ENCODE assay signal across 1 cellular context in the genomic region with DNA sequence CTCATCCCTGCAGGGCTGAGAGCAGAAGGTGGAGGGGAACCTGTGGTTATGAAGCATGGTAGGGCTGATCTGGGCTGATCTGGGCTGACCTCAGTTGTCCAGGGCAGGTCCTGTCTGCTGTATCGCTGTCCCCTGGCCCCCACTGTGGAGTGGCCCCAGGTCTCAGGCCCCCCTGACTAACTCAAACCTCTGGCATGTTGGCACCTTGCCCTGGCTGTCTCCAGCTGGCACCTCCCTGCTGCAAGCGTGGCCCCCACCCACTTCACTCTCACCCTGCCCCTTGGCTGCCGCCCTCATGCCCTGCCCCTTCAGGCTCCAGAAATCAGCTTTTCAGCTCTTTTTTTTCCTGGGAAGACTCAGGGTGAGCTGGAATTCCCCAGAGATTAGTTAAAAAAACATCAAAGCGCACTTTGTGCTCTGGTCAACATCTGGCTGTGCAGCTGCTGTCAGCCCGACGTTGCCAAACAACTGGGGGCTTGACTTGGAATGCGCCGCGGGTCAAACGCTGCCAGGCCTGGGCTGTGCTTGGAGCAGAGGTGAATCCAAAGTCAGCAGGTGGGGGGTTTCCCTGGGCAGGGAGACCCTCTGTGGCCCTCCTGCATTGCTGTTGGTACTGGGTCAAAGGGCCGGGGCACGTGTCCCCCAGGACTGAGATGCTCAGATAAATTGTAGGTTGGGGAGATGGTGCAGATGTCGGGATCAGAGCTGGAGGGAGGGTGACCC.
TF ChIP-seq lines count a peak whose summit lies in the region.

No MANE protein-coding gene starts in this region.

TF ChIP-seq in HepG2, 621 proteins besides CTCF, POLR2A, EP300 and RAD21 (continued from another document and continues in another):
- TF ChIP-seq, protein P1, sequence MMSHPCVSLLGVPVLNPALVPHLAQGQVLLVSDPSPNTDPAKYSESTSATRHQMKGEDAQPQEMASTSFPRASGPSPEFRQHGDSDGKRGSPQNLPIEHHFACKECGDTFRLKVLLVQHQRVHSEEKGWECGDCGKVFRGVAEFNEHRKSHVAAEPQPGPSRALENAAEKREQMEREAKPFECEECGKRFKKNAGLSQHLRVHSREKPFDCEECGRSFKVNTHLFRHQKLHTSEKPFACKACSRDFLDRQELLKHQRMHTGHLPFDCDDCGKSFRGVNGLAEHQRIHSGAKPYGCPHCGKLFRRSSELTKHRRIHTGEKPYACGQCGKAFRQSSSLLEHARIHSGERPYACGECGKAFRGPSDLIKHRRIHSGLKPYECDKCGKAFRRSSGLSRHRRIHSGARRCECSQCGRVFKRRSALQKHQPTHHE (CRISPR knock-in tag; IDR thresholded peaks at IDR 0.05; ENCODE audit: borderline replicate concordance), result no peak
- TF ChIP-seq, protein P2, sequence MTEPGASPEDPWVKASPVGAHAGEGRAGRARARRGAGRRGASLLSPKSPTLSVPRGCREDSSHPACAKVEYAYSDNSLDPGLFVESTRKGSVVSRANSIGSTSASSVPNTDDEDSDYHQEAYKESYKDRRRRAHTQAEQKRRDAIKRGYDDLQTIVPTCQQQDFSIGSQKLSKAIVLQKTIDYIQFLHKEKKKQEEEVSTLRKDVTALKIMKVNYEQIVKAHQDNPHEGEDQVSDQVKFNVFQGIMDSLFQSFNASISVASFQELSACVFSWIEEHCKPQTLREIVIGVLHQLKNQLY (CRISPR knock-in tag; IDR thresholded peaks at IDR 0.05), result peak; percentile 37; the same call in 1 of the 2 replicates
- TF ChIP-seq KAT8 (CRISPR knock-in tag; IDR thresholded peaks at IDR 0.05) (peak; percentile 66; the same call in 1 of the 2 replicates), SRSF1 (optimal IDR thresholded peaks at IDR 0.05; ENCODE audit: low read depth, low read length) (no peak), ZNF670 (CRISPR knock-in tag; IDR thresholded peaks at IDR 0.05; ENCODE audit: borderline replicate concordance) (0 out of 2 replicates have a peak, but pooled peaks have one; percentile 48), KDM3A (CRISPR knock-in tag; IDR thresholded peaks at IDR 0.05; ENCODE audit: low read depth) (peak; percentile 84; the same call in 1 of the 2 replicates), ZNF292 (CRISPR knock-in tag; IDR thresholded peaks at IDR 0.05; ENCODE audit: borderline replicate concordance, low read depth) (peak; percentile 96), IKZF1 (IDR thresholded peaks at IDR 0.05) (no peak), SPEN (CRISPR knock-in tag; IDR thresholded peaks at IDR 0.05; ENCODE audit: low read depth) (peak; percentile 58; the same call in 1 of the 2 replicates), ZNF75D (CRISPR knock-in tag; IDR thresholded peaks at IDR 0.05; ENCODE audit: borderline replicate concordance) (no peak), ZNF780A (CRISPR knock-in tag; IDR thresholded peaks at IDR 0.05) (no peak), POLR2AphosphoS5 (IDR thresholded peaks at IDR 0.05; ENCODE audit: low read depth, low read length) (no peak), ZNF501 (CRISPR knock-in tag; IDR thresholded peaks at IDR 0.05) (peak; percentile 41; the same call in 1 of the 2 replicates), SALL1 (CRISPR knock-in tag; IDR thresholded peaks at IDR 0.05) (peak; percentile 94), CREB1 (IDR thresholded peaks at IDR 0.05) (no peak), CREB1 (CRISPR knock-in tag; IDR thresholded peaks at IDR 0.05) (no peak), IKZF4 (CRISPR knock-in tag; IDR thresholded peaks at IDR 0.05; ENCODE audit: borderline replicate concordance, low read depth, not compliant biosample characterization) (no peak), ZNF496 (CRISPR knock-in tag; IDR thresholded peaks at IDR 0.05; ENCODE audit: insufficient replicate concordance) (no peak), ZFX (CRISPR knock-in tag; IDR thresholded peaks at IDR 0.05; ENCODE audit: low read depth) (peak; percentile 78), AGO1 (IDR thresholded peaks at IDR 0.05; ENCODE audit: low read depth, low read length, poor library complexity, severe bottlenecking) (no peak), HDAC1 (CRISPR knock-in tag; IDR thresholded peaks at IDR 0.05) (peak; percentile 93), ELF1 (CRISPR knock-in tag; IDR thresholded peaks at IDR 0.05) (0 out of 2 replicates have a peak, but pooled peaks have one; percentile 43), NFIC (IDR thresholded peaks at IDR 0.05; ENCODE audit: low read length) (no peak), KAT7 (CRISPR knock-in tag; IDR thresholded peaks at IDR 0.05; ENCODE audit: borderline replicate concordance) (no peak), LCORL (IDR thresholded peaks at IDR 0.05) (0 out of 2 replicates have a peak, but pooled peaks have one; percentile 28), LCORL (CRISPR knock-in tag; IDR thresholded peaks at IDR 0.05) (peak; percentile 99), ZMAT3 (CRISPR knock-in tag; conservative IDR thresholded peaks at IDR 0.05) (0 out of 2 replicates have a peak, but pooled peaks have one; percentile 49), ZSCAN12 (CRISPR knock-in tag; IDR thresholded peaks at IDR 0.05) (no peak), ZMYM3 (CRISPR knock-in tag; IDR thresholded peaks at IDR 0.05) (peak; percentile 88), REL (CRISPR knock-in tag; conservative IDR thresholded peaks at IDR 0.05) (no peak)
- TF ChIP-seq, protein P3, sequence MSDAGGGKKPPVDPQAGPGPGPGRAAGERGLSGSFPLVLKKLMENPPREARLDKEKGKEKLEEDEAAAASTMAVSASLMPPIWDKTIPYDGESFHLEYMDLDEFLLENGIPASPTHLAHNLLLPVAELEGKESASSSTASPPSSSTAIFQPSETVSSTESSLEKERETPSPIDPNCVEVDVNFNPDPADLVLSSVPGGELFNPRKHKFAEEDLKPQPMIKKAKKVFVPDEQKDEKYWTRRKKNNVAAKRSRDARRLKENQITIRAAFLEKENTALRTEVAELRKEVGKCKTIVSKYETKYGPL (CRISPR knock-in tag; IDR thresholded peaks at IDR 0.05), result no peak
- TF ChIP-seq, protein P4, sequence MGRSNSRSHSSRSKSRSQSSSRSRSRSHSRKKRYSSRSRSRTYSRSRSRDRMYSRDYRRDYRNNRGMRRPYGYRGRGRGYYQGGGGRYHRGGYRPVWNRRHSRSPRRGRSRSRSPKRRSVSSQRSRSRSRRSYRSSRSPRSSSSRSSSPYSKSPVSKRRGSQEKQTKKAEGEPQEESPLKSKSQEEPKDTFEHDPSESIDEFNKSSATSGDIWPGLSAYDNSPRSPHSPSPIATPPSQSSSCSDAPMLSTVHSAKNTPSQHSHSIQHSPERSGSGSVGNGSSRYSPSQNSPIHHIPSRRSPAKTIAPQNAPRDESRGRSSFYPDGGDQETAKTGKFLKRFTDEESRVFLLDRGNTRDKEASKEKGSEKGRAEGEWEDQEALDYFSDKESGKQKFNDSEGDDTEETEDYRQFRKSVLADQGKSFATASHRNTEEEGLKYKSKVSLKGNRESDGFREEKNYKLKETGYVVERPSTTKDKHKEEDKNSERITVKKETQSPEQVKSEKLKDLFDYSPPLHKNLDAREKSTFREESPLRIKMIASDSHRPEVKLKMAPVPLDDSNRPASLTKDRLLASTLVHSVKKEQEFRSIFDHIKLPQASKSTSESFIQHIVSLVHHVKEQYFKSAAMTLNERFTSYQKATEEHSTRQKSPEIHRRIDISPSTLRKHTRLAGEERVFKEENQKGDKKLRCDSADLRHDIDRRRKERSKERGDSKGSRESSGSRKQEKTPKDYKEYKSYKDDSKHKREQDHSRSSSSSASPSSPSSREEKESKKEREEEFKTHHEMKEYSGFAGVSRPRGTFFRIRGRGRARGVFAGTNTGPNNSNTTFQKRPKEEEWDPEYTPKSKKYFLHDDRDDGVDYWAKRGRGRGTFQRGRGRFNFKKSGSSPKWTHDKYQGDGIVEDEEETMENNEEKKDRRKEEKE (IDR thresholded peaks at IDR 0.05), result no peak
- TF ChIP-seq, protein P5, sequence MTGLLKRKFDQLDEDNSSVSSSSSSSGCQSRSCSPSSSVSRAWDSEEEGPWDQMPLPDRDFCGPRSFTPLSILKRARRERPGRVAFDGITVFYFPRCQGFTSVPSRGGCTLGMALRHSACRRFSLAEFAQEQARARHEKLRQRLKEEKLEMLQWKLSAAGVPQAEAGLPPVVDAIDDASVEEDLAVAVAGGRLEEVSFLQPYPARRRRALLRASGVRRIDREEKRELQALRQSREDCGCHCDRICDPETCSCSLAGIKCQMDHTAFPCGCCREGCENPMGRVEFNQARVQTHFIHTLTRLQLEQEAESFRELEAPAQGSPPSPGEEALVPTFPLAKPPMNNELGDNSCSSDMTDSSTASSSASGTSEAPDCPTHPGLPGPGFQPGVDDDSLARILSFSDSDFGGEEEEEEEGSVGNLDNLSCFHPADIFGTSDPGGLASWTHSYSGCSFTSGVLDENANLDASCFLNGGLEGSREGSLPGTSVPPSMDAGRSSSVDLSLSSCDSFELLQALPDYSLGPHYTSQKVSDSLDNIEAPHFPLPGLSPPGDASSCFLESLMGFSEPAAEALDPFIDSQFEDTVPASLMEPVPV (CRISPR knock-in tag; IDR thresholded peaks at IDR 0.05), result 0 out of 2 replicates have a peak, but pooled peaks have one; percentile 77
- TF ChIP-seq, protein P6, sequence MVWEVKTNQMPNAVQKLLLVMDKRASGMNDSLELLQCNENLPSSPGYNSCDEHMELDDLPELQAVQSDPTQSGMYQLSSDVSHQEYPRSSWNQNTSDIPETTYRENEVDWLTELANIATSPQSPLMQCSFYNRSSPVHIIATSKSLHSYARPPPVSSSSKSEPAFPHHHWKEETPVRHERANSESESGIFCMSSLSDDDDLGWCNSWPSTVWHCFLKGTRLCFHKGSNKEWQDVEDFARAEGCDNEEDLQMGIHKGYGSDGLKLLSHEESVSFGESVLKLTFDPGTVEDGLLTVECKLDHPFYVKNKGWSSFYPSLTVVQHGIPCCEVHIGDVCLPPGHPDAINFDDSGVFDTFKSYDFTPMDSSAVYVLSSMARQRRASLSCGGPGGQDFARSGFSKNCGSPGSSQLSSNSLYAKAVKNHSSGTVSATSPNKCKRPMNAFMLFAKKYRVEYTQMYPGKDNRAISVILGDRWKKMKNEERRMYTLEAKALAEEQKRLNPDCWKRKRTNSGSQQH (CRISPR knock-in tag; IDR thresholded peaks at IDR 0.05; ENCODE audit: low read depth), result no peak
- TF ChIP-seq, protein P7, sequence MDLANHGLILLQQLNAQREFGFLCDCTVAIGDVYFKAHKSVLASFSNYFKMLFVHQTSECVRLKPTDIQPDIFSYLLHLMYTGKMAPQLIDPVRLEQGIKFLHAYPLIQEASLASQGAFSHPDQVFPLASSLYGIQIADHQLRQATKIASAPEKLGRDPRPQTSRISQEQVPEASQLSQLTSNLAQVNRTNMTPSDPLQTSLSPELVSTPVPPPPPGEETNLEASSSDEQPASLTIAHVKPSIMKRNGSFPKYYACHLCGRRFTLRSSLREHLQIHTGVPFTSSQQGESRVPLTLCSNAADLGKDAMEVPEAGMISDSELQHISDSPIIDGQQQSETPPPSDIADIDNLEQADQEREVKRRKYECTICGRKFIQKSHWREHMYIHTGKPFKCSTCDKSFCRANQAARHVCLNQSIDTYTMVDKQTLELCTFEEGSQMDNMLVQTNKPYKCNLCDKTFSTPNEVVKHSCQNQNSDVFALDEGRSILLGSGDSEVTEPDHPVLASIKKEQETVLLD (CRISPR knock-in tag; IDR thresholded peaks at IDR 0.05; ENCODE audit: low read depth), result no peak
- TF ChIP-seq, protein P8, sequence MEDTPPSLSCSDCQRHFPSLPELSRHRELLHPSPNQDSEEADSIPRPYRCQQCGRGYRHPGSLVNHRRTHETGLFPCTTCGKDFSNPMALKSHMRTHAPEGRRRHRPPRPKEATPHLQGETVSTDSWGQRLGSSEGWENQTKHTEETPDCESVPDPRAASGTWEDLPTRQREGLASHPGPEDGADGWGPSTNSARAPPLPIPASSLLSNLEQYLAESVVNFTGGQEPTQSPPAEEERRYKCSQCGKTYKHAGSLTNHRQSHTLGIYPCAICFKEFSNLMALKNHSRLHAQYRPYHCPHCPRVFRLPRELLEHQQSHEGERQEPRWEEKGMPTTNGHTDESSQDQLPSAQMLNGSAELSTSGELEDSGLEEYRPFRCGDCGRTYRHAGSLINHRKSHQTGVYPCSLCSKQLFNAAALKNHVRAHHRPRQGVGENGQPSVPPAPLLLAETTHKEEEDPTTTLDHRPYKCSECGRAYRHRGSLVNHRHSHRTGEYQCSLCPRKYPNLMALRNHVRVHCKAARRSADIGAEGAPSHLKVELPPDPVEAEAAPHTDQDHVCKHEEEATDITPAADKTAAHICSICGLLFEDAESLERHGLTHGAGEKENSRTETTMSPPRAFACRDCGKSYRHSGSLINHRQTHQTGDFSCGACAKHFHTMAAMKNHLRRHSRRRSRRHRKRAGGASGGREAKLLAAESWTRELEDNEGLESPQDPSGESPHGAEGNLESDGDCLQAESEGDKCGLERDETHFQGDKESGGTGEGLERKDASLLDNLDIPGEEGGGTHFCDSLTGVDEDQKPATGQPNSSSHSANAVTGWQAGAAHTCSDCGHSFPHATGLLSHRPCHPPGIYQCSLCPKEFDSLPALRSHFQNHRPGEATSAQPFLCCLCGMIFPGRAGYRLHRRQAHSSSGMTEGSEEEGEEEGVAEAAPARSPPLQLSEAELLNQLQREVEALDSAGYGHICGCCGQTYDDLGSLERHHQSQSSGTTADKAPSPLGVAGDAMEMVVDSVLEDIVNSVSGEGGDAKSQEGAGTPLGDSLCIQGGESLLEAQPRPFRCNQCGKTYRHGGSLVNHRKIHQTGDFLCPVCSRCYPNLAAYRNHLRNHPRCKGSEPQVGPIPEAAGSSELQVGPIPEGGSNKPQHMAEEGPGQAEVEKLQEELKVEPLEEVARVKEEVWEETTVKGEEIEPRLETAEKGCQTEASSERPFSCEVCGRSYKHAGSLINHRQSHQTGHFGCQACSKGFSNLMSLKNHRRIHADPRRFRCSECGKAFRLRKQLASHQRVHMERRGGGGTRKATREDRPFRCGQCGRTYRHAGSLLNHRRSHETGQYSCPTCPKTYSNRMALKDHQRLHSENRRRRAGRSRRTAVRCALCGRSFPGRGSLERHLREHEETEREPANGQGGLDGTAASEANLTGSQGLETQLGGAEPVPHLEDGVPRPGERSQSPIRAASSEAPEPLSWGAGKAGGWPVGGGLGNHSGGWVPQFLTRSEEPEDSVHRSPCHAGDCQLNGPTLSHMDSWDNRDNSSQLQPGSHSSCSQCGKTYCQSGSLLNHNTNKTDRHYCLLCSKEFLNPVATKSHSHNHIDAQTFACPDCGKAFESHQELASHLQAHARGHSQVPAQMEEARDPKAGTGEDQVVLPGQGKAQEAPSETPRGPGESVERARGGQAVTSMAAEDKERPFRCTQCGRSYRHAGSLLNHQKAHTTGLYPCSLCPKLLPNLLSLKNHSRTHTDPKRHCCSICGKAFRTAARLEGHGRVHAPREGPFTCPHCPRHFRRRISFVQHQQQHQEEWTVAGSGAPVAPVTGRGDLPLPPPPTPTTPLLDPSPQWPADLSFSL (CRISPR knock-in tag; IDR thresholded peaks at IDR 0.05), result no peak
- TF ChIP-seq, protein P9, sequence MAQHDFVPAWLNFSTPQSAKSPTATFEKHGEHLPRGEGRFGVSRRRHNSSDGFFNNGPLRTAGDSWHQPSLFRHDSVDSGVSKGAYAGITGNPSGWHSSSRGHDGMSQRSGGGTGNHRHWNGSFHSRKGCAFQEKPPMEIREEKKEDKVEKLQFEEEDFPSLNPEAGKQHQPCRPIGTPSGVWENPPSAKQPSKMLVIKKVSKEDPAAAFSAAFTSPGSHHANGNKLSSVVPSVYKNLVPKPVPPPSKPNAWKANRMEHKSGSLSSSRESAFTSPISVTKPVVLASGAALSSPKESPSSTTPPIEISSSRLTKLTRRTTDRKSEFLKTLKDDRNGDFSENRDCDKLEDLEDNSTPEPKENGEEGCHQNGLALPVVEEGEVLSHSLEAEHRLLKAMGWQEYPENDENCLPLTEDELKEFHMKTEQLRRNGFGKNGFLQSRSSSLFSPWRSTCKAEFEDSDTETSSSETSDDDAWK (CRISPR knock-in tag; IDR thresholded peaks at IDR 0.05), result no peak
